In genomic region chr6:161139766-161140553, GRCh38 we compare ENCODE assay signal across 15 cellular contexts.
DNase-seq lines count a peak whose midpoint lies in the region; ATAC-seq and TF ChIP-seq lines count a peak whose summit lies in the region.
"Had no signal": no experiment of that assay in that cellular context is flagged by ENCODE, and none has a peak within 500 bp of the region (broad histone marks: within the 10 kb centered on the region; RNA-seq: fewer than 3 reads in every experiment).

No MANE protein-coding gene starts in this region.

- intact Hi-C loops in mucosa of descending colon (cut with DNase I, micrococcal nuclease) = no loop called here

- H3K4me3 ChIP-seq in GM23248 (no peak overlapping the region), epithelial cell of esophagus (ENCODE audit: low read length) (no peak overlapping the region), mucosa of descending colon (no peak overlapping the region), mesendoderm (ENCODE audit: low read length) (no peak overlapping the region), suprapubic skin (no peak overlapping the region)
- H3K4me3 ChIP-seq: vagina had no signal

- no peak overlapping the region for H4K5ac ChIP-seq in mesendoderm (ENCODE audit: low read length)

- H3K36me3 ChIP-seq in GM23248 (ENCODE audit: low read depth) (peaks cover 3% of the 10 kb centered on the region; the same call in 1 of the 2 replicates), mucosa of descending colon (ENCODE audit: low read depth) (no peaks in the 10 kb centered on the region), mesendoderm (ENCODE audit: control insufficient read depth, insufficient read depth, low read length) (peaks cover 7% of the 10 kb centered on the region), suprapubic skin (peaks cover 26% of the 10 kb centered on the region)
- H3K36me3 ChIP-seq: vagina had no signal

- H3F3A ChIP-seq in GM23248 (ENCODE audit: insufficient read depth) = peaks cover 18% of the 10 kb centered on the region; the same call in 1 of the 2 replicates

- H3K9me3 ChIP-seq in GM23248 (ENCODE audit: low read depth) (no peaks in the 10 kb centered on the region), mucosa of descending colon (no peaks in the 10 kb centered on the region), suprapubic skin (no peaks in the 10 kb centered on the region)
- H3K9me3 ChIP-seq: vagina had no signal

- H4K8ac ChIP-seq in mesendoderm (ENCODE audit: low read depth, low read length) = no peak overlapping the region

- H3K27me3 ChIP-seq in GM23248 (replicated peaks; ENCODE audit: insufficient read depth) (no peaks in the 10 kb centered on the region), mesendoderm (ENCODE audit: insufficient read depth, low read length, poor library complexity) (no peaks in the 10 kb centered on the region), suprapubic skin (no peaks in the 10 kb centered on the region)
- H3K27me3 ChIP-seq: vagina had no signal

- H2AK5ac ChIP-seq in mesendoderm (ENCODE audit: low read length) = no peak overlapping the region

- TF ChIP-seq CTCF in epithelial cell of esophagus (IDR thresholded peaks at IDR 0.05; ENCODE audit: insufficient read depth, low read depth, low read length, missing control alignments) (no peak), mucosa of descending colon (IDR thresholded peaks at IDR 0.05) (no peak), suprapubic skin (IDR thresholded peaks at IDR 0.05) (no peak)

- no peak overlapping the region for H2AFZ ChIP-seq in GM23248
- H2AFZ ChIP-seq: parathyroid adenoma had no signal

- H2BK15ac ChIP-seq in mesendoderm (replicated peaks; ENCODE audit: low read depth) = no peak overlapping the region

- no peak overlapping the region for H3K27ac ChIP-seq in GM23248
- H3K27ac ChIP-seq in mesendoderm (ENCODE audit: low read depth, low read length) = no peak overlapping the region
- H3K27ac ChIP-seq in suprapubic skin = no peak overlapping the region
- H3K27ac ChIP-seq: parathyroid adenoma, vagina had no signal

- H2BK5ac ChIP-seq in mesendoderm (ENCODE audit: low read length) = no peak overlapping the region

- H3K4me1 ChIP-seq in GM23248 (ENCODE audit: insufficient read depth) (no peaks in the 10 kb centered on the region), mucosa of descending colon (ENCODE audit: low read depth) (no peaks in the 10 kb centered on the region), mesendoderm (ENCODE audit: control insufficient read depth, low read depth, low read length) (no peaks in the 10 kb centered on the region), suprapubic skin (no peaks in the 10 kb centered on the region)
- H3K4me1 ChIP-seq: parathyroid adenoma had no signal

- no peaks in the 10 kb centered on the region for H4K20me1 ChIP-seq in GM23248 (ENCODE audit: insufficient read depth)

- WGBS in GM23248 (ENCODE audit: low coverage in 1 of 2, low lambda C conversion rate in 2 of 2, missing lambda C conversion rate in 2 of 2), 2 experiments = 81 to 82% methylated on average over 23 to 26 of the region's 28 CpGs
- no CpG with 5 or more reads among the region's 28 CpGs for WGBS in mesendoderm (ENCODE audit: extremely low coverage, insufficient coverage, low lambda C conversion rate)
- WGBS in suprapubic skin = 94% methylated on average over 17 of the region's 28 CpGs

- no peak overlapping the region for H3K4me2 ChIP-seq in GM23248 (ENCODE audit: unreplicated experiment)
- H3K4me2 ChIP-seq in mesendoderm (ENCODE audit: low read length) = no peak overlapping the region

- H3K23ac ChIP-seq in mesendoderm (ENCODE audit: low read length) = no peak overlapping the region

- no peak for TF ChIP-seq EP300 in suprapubic skin (IDR thresholded peaks at IDR 0.05)

- H3K9ac ChIP-seq in GM23248 = no peak overlapping the region
- no peak overlapping the region for H3K9ac ChIP-seq in mesendoderm (ENCODE audit: low read length)
- H3K9ac ChIP-seq: parathyroid adenoma had no signal

- in situ Hi-C loops in GM23248 (cut with MboI) = no loop called here

- H3K18ac ChIP-seq in mesendoderm (ENCODE audit: low read length) = no peak overlapping the region

- TF ChIP-seq POLR2A in suprapubic skin (IDR thresholded peaks at IDR 0.05) = no peak

- H3K56ac ChIP-seq in mesendoderm (ENCODE audit: low read length) = no peak overlapping the region

- H2BK120ac ChIP-seq in mesendoderm (ENCODE audit: low read depth, low read length) = no peak overlapping the region

- H3K79me2 ChIP-seq in GM23248 (ENCODE audit: insufficient read depth) (no peaks in the 10 kb centered on the region), mesendoderm (ENCODE audit: control insufficient read depth, insufficient read depth, low read length) (no peaks in the 10 kb centered on the region)
- H3K79me2 ChIP-seq: parathyroid adenoma had no signal

- peak; percentile 84 for ATAC-seq in mucosa of descending colon
- ATAC-seq in GM19467 (IDR thresholded peaks at IDR 0.05; ENCODE audit: unreplicated experiment) = no peak

- no peaks in the 10 kb centered on the region for H3K79me1 ChIP-seq in mesendoderm (ENCODE audit: low read length)

- DNase-seq in GM23248 (peak; percentile 63), NCI-H510A (lab: John Stamatoyannopoulos, UW) (peak; percentile 16), epithelial cell of esophagus (ENCODE audit: low read depth) (peak; percentile 36), mucosa of descending colon (peak; percentile 34 to 73 (median 65)), mesendoderm (no peak), suprapubic skin (ENCODE audit: low spot score in 2 of 2) (no peak), GM19240 (ENCODE audit: insufficient read length, low spot score) (no peak)
- DNase-seq: activated CD4-positive, alpha-beta T cell treated with anti-CD3 and anti-CD28 coated beads, Interleukin-2, amount 50 U/mL, for 4 hours; Calu3; GOT3; left cardiac atrium; NCI-H1105 treated with DMSO at 0.1 percent for 48 hours had no signal

- no peak overlapping the region for H3K4ac ChIP-seq in mesendoderm (ENCODE audit: low read depth, low read length)

- no peaks in the 10 kb centered on the region for H3K9me2 ChIP-seq in GM23248 (ENCODE audit: insufficient read depth)

Comparison
In these comparisons a context has a peak if more than half of its experiments do, and no peak if none do; other contexts are left out.
1. DNase-seq: peak in GM23248 (single experiment), NCI-H510A (single experiment), epithelial cell of esophagus (single experiment) and mucosa of descending colon (3 of 3); none in mesendoderm (single experiment), suprapubic skin (0 of 2) and GM19240 (single experiment).